Comparison of ENCODE assay signal across 24 cellular contexts in the genomic region with DNA sequence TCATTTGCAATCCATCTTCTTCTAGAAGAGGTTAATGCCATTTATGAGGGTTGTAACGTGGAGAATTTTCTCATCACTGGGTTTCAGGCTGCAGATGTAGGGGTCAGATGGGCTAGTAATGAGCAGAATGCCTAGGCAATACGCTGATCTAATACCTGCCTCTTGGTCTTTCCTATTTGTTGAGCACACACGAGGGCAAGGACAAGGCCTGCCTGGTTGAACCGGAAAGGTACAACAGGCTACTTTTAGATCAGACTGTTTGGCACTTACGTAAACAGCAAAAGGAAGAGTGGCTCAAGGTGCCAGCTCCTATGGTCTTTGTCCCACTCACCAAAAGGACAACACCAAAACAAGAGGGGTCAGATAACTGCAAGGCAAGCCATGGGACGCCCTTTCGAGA. TPM values are rescaled to one million over a fixed set of nuclear protein-coding genes. Genes with fewer than 3 reads are reported as not detected.
DNase-seq lines count a peak whose midpoint lies in the region; ATAC-seq, FAIRE-seq and TF ChIP-seq lines count a peak whose summit lies in the region.
"Had no signal": no experiment of that assay in that cellular context is flagged by ENCODE, and none has a peak within 500 bp of the region (broad histone marks: within the 10 kb centered on the region; RNA-seq: fewer than 3 reads in every experiment).

No MANE protein-coding gene starts in this region.

- no peaks in the 10 kb centered on the region for H3K4me1 Mint-ChIP-seq in nephron progenitor cell
- H3K4me1 Mint-ChIP-seq: CD4-positive, alpha-beta memory T cell; CD4-positive, CD25-positive, alpha-beta regulatory T cell; CD8-positive, alpha-beta memory T cell had no signal

- H3K27ac Mint-ChIP-seq in nephron progenitor cell: peak overlapping the region; percentile 18
- H3K27ac Mint-ChIP-seq: CD4-positive, alpha-beta memory T cell; CD4-positive, CD25-positive, alpha-beta regulatory T cell had no signal

- H3K4me3 Mint-ChIP-seq in nephron progenitor cell: no peak overlapping the region
- H3K4me3 Mint-ChIP-seq: CD14-positive monocyte; CD4-positive, alpha-beta memory T cell; CD4-positive, CD25-positive, alpha-beta regulatory T cell; CD8-positive, alpha-beta memory T cell had no signal

- no peak for TF ChIP-seq CTCF in bronchial epithelial cell (IDR thresholded peaks at IDR 0.05; ENCODE audit: insufficient read depth, low read length, severe bottlenecking)
- no peak for TF ChIP-seq CTCF in nephron progenitor cell (IDR thresholded peaks at IDR 0.05)

- H3K27me3 ChIP-seq in bronchial epithelial cell (ENCODE audit: control insufficient read depth, insufficient read depth, low read length): no peaks in the 10 kb centered on the region
- H3K27me3 ChIP-seq: BE2C, BLaER1 had no signal

- intact Hi-C loops in left ventricle myocardium superior (cut with micrococcal nuclease) (no loop called here), Right ventricle myocardium inferior (cut with DNase I) (no loop called here)

- no peaks in the 10 kb centered on the region for H3K27me3 Mint-ChIP-seq in nephron progenitor cell (ENCODE audit: low read depth, poor library complexity)
- H3K27me3 Mint-ChIP-seq: CD4-positive, alpha-beta memory T cell; CD4-positive, CD25-positive, alpha-beta regulatory T cell; CD8-positive, alpha-beta memory T cell had no signal

- DNase-seq in left ventricle myocardium superior (no peak), Right ventricle myocardium inferior (ENCODE audit: missing footprints) (no peak), bronchial epithelial cell (ENCODE audit: low read depth) (no peak), nephron progenitor cell (no peak), occipital lobe (lab: John Stamatoyannopoulos, UW) (no peak)
- DNase-seq: BE2C; C1 segment of cervical spinal cord; CD4-positive, alpha-beta memory T cell; CD4-positive, CD25-positive, alpha-beta regulatory T cell; CD8-positive, alpha-beta memory T cell; COR-L47; DMS 273 treated with DMSO at 0.1 percent for 48 hours; DMS153; DMS53; DMS79; DND-41; EL; GDM1 had no signal

- peak; percentile 34 for ATAC-seq in left ventricle myocardium superior
- no peak for ATAC-seq in Right ventricle myocardium inferior
- ATAC-seq: A549, GM12878 had no signal

- H3K36me3 ChIP-seq in bronchial epithelial cell (ENCODE audit: control insufficient read depth, insufficient read depth, low read length): no peaks in the 10 kb centered on the region
- H3K36me3 ChIP-seq: BE2C, BLaER1 had no signal

- no peaks in the 10 kb centered on the region for H3K9me3 Mint-ChIP-seq in nephron progenitor cell
- H3K9me3 Mint-ChIP-seq: CD14-positive monocyte; CD4-positive, alpha-beta memory T cell; CD4-positive, CD25-positive, alpha-beta regulatory T cell; CD8-positive, alpha-beta memory T cell had no signal

- H3K4me3 ChIP-seq in bronchial epithelial cell (ENCODE audit: low read depth, low read length): no peak overlapping the region
- H3K4me3 ChIP-seq: A549, BLaER1, GM12878 had no signal

- FAIRE-seq in bronchial epithelial cell (lab: Jason Lieb, UNC): peak; percentile 87
- FAIRE-seq: A549, GM12878, GM12892, GM18507 had no signal

- peaks cover 15% of the 10 kb centered on the region for H3K36me3 Mint-ChIP-seq in nephron progenitor cell (ENCODE audit: low read depth)
- H3K36me3 Mint-ChIP-seq: CD4-positive, alpha-beta memory T cell had no signal

RNA-seq across cellular contexts. Expression of a gene that starts 24.0 kb away (rescaled TPM):
- total RNA-seq in left ventricle myocardium superior (12.3 TPM), Right ventricle myocardium inferior (10.9 TPM), bronchial epithelial cell (11.5 and 14.7 TPM in 2 replicates), occipital lobe (37.9 TPM)
